8 cellular contexts compared by ENCODE assay signal in genomic region chr17:64498308-64499203, GRCh38. TPM values are rescaled to one million over a fixed set of nuclear protein-coding genes. Genes with fewer than 3 reads are reported as not detected.
DNase-seq lines count a peak whose midpoint lies in the region; ATAC-seq and TF ChIP-seq lines count a peak whose summit lies in the region.

No MANE protein-coding gene starts in this region.

- H3K4me3 ChIP-seq in RWPE2 (ENCODE audit: severe bottlenecking): no peak overlapping the region
- H3K4me3 ChIP-seq in epithelial cell of esophagus (ENCODE audit: low read length): no peak overlapping the region
- peak overlapping the region in 1 of 4 donors; percentile 90 for H3K4me3 ChIP-seq in stomach

- H3K4me1 ChIP-seq in RWPE2 (ENCODE audit: insufficient read depth, poor library complexity, severe bottlenecking) (peaks cover 31% of the 10 kb centered on the region), stomach (peaks cover 56 to 95% (median 75%) of the 10 kb centered on the region in 4 donors)

- H3K36me3 Mint-ChIP-seq in activated naive CD4-positive, alpha-beta T cell treated with anti-CD3 and anti-CD28 coated beads, Interleukin-2, amount 50 U/mL, for 24 hours: peaks cover 50% of the 10 kb centered on the region

- TF ChIP-seq CTCF in RWPE2 (IDR thresholded peaks at IDR 0.05; ENCODE audit: poor library complexity, severe bottlenecking) (no peak), epithelial cell of esophagus (IDR thresholded peaks at IDR 0.05; ENCODE audit: insufficient read depth, low read depth, low read length, missing control alignments) (no peak), stomach (IDR thresholded peaks at IDR 0.05) (no peak)

- H3K9me3 Mint-ChIP-seq in activated naive CD4-positive, alpha-beta T cell treated with anti-CD3 and anti-CD28 coated beads, Interleukin-2, amount 50 U/mL, for 24 hours: no peaks in the 10 kb centered on the region

- H3K36me3 ChIP-seq in RWPE2 (ENCODE audit: low read depth) (peaks cover 74% of the 10 kb centered on the region), stomach (peaks cover 58 to 62% (median 59%) of the 10 kb centered on the region in 4 donors)

- H3K27ac ChIP-seq in RWPE2 (ENCODE audit: poor library complexity, severe bottlenecking) (peak overlapping the region; percentile 86), stomach (peak overlapping the region in 3 of 5 donors; percentile 86 to 89 (median 87))

- WGBS in stomach, 5 donors: 54 to 64% (median 57%) methylated on average over 7 of the region's 7 CpGs

- H3K4me3 Mint-ChIP-seq in activated naive CD4-positive, alpha-beta T cell treated with anti-CD3 and anti-CD28 coated beads, Interleukin-2, amount 50 U/mL, for 24 hours: peak overlapping the region; percentile 68

- H3K27ac Mint-ChIP-seq in activated naive CD4-positive, alpha-beta T cell treated with anti-CD3 and anti-CD28 coated beads, Interleukin-2, amount 50 U/mL, for 24 hours: peak overlapping the region; percentile 98

- DNase-seq in activated naive CD4-positive, alpha-beta T cell treated with anti-CD3 and anti-CD28 coated beads, Interleukin-2, amount 50 U/mL, for 16 hours: no peak
- DNase-seq in RWPE2 (ENCODE audit: low spot score) (no peak), epithelial cell of esophagus (ENCODE audit: low read depth) (peak; percentile 12), stomach (no peak), Right ventricle myocardium inferior (ENCODE audit: missing footprints) (no peak), anterior cingulate cortex (lab: John Stamatoyannopoulos, UW) (no peak), NCI-H2107 (lab: John Stamatoyannopoulos, UW) (no peak)

- peaks cover 96% of the 10 kb centered on the region for H3K4me1 Mint-ChIP-seq in activated naive CD4-positive, alpha-beta T cell treated with anti-CD3 and anti-CD28 coated beads, Interleukin-2, amount 50 U/mL, for 24 hours

- TF ChIP-seq POLR2A in stomach (IDR thresholded peaks at IDR 0.05): no peak

- intact Hi-C loops in stomach (cut with DNase I; ENCODE audit: low total_unique reads) (no loop called here), Right ventricle myocardium inferior (cut with DNase I) (loop anchor here (5.0 kb wide), 1 partner anchor 191 kb away; no protein-coding TSS in a partner anchor)

- H3K27me3 Mint-ChIP-seq in activated naive CD4-positive, alpha-beta T cell treated with anti-CD3 and anti-CD28 coated beads, Interleukin-2, amount 50 U/mL, for 24 hours: no peaks in the 10 kb centered on the region

- H3K27me3 ChIP-seq in RWPE2 (ENCODE audit: insufficient read depth, poor library complexity, severe bottlenecking) (no peaks in the 10 kb centered on the region), stomach (no peaks in the 10 kb centered on the region)

- H3K9me3 ChIP-seq in RWPE2 (ENCODE audit: severe bottlenecking) (no peaks in the 10 kb centered on the region), stomach (no peaks in the 10 kb centered on the region)

- no peak; the same call in 2 of the 3 replicates for ATAC-seq in RWPE2 (ENCODE audit: low read depth)
- ATAC-seq in Right ventricle myocardium inferior: no peak

- no peak for TF ChIP-seq EP300 in stomach (IDR thresholded peaks at IDR 0.05)

RNA-seq across cellular contexts. Expression of gene POLG2, which starts 1.7 kb away (rescaled TPM):
- total RNA-seq in stomach (10 to 100 TPM in 3 of 5 donors, 1 to 10 TPM in 2; 1.3 to 41.4 (median 12.3) TPM), Right ventricle myocardium inferior (8.2 TPM)
- polyA plus RNA-seq in stomach: 10 to 100 TPM in 1 of 3 donors, 1 to 10 TPM in 2; 3.7 to 11.8 (median 8.0) TPM

RNA-seq across cellular contexts. Expression of gene DDX5, which starts 7.5 kb away (rescaled TPM):
- 1,000 to 10,000 TPM in 1 of 5 donors, 100 to 1,000 TPM in 4; 415 to 1,284 (median 672) TPM for total RNA-seq in stomach
- polyA plus RNA-seq in stomach: 100 to 1,000 TPM; 208 to 307 (median 231) TPM
- total RNA-seq in Right ventricle myocardium inferior: 321 TPM

RNA-seq across cellular contexts. Expression of gene CEP95, which starts 8.2 kb away (rescaled TPM):
- total RNA-seq in stomach (100 to 1,000 TPM in 2 of 5 donors, 10 to 100 TPM in 3; 38.7 to 115 (median 76.2) TPM), Right ventricle myocardium inferior (14.7 TPM)
- 10 to 100 TPM; 15.7 to 40.7 (median 18.9) TPM for polyA plus RNA-seq in stomach

RNA-seq across cellular contexts. Expression of gene MILR1, which starts 49.6 kb away (rescaled TPM):
- total RNA-seq in stomach (1 to 10 TPM in 2 of 5 donors, not detected in 3; 1.8 to 4.2 TPM), Right ventricle myocardium inferior (3.8 TPM)
- 1 to 10 TPM; 1.4 to 3.4 (median 2.7) TPM for polyA plus RNA-seq in stomach
